1 cellular context compared by ENCODE assay signal in genomic region chr1:93976291-93976690, GRCh38.
TF ChIP-seq lines count a peak whose summit lies in the region.

No MANE protein-coding gene starts in this region.

TF ChIP-seq in K562, 482 proteins besides CTCF, POLR2A, EP300 and RAD21 (continued from another document and continues in another):
- TF ChIP-seq E2F4 (CRISPR knock-in tag; IDR thresholded peaks at IDR 0.05; ENCODE audit: low read depth) (no peak), JUND (IDR thresholded peaks at IDR 0.05; ENCODE audit: borderline replicate concordance, low read depth, low read length) (peak; percentile 68; the same call in 1 of the 2 replicates), JUND (tag; IDR thresholded peaks at IDR 0.05; ENCODE audit: borderline replicate concordance, low read depth, low read length) (no peak; the same call in 2 of the 3 replicates), RNF2 (IDR thresholded peaks at IDR 0.05) (no peak), BRD4 (IDR thresholded peaks at IDR 0.05) (no peak), TAF1 (IDR thresholded peaks at IDR 0.05; ENCODE audit: control insufficient read depth, extremely low read depth, insufficient read depth, low read length, severe bottlenecking) (no peak), FOXJ3 (CRISPR knock-in tag; IDR thresholded peaks at IDR 0.05) (no peak), JUN (IDR thresholded peaks at IDR 0.05; ENCODE audit: borderline replicate concordance, low read depth, low read length) (peak; percentile 32; the same call in 1 of the 2 replicates), JUN (CRISPR knock-in tag; IDR thresholded peaks at IDR 0.05; ENCODE audit: borderline replicate concordance) (no peak), PBX2 (CRISPR knock-in tag; IDR thresholded peaks at IDR 0.05; ENCODE audit: low read depth) (no peak), PBX2 (tag; conservative IDR thresholded peaks at IDR 0.05; ENCODE audit: low read depth) (no peak), ZEB2 (IDR thresholded peaks at IDR 0.05) (0 out of 2 replicates have a peak, but pooled peaks have one; percentile 24), SMARCA5 (IDR thresholded peaks at IDR 0.05) (no peak), TCF7 (IDR thresholded peaks at IDR 0.05; ENCODE audit: borderline replicate concordance) (no peak), SMARCE1 (IDR thresholded peaks at IDR 0.05) (peak; percentile 45; the same call in 1 of the 2 replicates), TFAP4 (CRISPR knock-in tag; IDR thresholded peaks at IDR 0.05; ENCODE audit: borderline replicate concordance) (no peak), E2F8 (IDR thresholded peaks at IDR 0.05; ENCODE audit: low read depth, partially characterized antibody) (no peak), NCOA6 (IDR thresholded peaks at IDR 0.05) (no peak), HOMEZ (CRISPR knock-in tag; IDR thresholded peaks at IDR 0.05) (no peak), RNF219 (CRISPR knock-in tag; IDR thresholded peaks at IDR 0.05) (no peak), SOX6 (IDR thresholded peaks at IDR 0.05) (peak; percentile 63; the same call in 1 of the 2 replicates), SREBF2 (CRISPR knock-in tag; IDR thresholded peaks at IDR 0.05) (no peak), MTF1 (CRISPR knock-in tag; IDR thresholded peaks at IDR 0.05; ENCODE audit: borderline replicate concordance) (no peak), ATF3 (IDR thresholded peaks at IDR 0.05) (peak; percentile 61; the same call in 1 of the 2 replicates), ATF3 (CRISPR knock-in tag; conservative IDR thresholded peaks at IDR 0.05) (no peak), NEUROD1 (IDR thresholded peaks at IDR 0.05; ENCODE audit: borderline replicate concordance, low read depth, low read length, partially characterized antibody) (no peak), HDAC1 (IDR thresholded peaks at IDR 0.05) (no peak), HMBOX1 (IDR thresholded peaks at IDR 0.05) (0 out of 2 replicates have a peak, but pooled peaks have one; percentile 18), ZNF695 (CRISPR knock-in tag; IDR thresholded peaks at IDR 0.05) (no peak), NFIC (IDR thresholded peaks at IDR 0.05) (no peak), IRF1 (CRISPR knock-in tag; IDR thresholded peaks at IDR 0.05; ENCODE audit: borderline replicate concordance) (no peak), ZNF263 (CRISPR knock-in tag; IDR thresholded peaks at IDR 0.05; ENCODE audit: borderline replicate concordance) (no peak), SPI1 (IDR thresholded peaks at IDR 0.05; ENCODE audit: borderline replicate concordance, low read depth, low read length) (no peak), YY1 (IDR thresholded peaks at IDR 0.05; ENCODE audit: borderline replicate concordance in 1 of 3, control insufficient read depth in 1 of 3, extremely low read depth in 1 of 3, insufficient read depth in 3 of 3, insufficient read length in 1 of 3, insufficient replicate concordance in 2 of 3, low read depth in 1 of 3, low read length in 2 of 3) (no peak), SMARCC2 (IDR thresholded peaks at IDR 0.05; ENCODE audit: low read depth) (peak; percentile 54; the same call in 1 of the 2 replicates), ZNF583 (CRISPR knock-in tag; IDR thresholded peaks at IDR 0.05) (no peak)
